ENCODE assay signal across 1 cellular context in genomic region chr11:14290422-14290821, GRCh38.
TF ChIP-seq lines count a peak whose summit lies in the region.

No MANE protein-coding gene starts in this region.

TF ChIP-seq in GM23338, 12 proteins besides CTCF, POLR2A, EP300 and RAD21 (continued from another document):
- TF ChIP-seq ETS1 (IDR thresholded peaks at IDR 0.05), result no peak
- TF ChIP-seq CREB1 (CRISPR knock-in tag; IDR thresholded peaks at IDR 0.05; ENCODE audit: low read depth), result no peak
- no peak for TF ChIP-seq JUNB (IDR thresholded peaks at IDR 0.05; ENCODE audit: unreplicated experiment)
- TF ChIP-seq ZNF331 (CRISPR knock-in tag; IDR thresholded peaks at IDR 0.05; ENCODE audit: low read depth), result no peak
- TF ChIP-seq ZNF114 (CRISPR knock-in tag; IDR thresholded peaks at IDR 0.05), result no peak
- TF ChIP-seq EZH2phosphoT487 (IDR thresholded peaks at IDR 0.05; ENCODE audit: unreplicated experiment), result no peak
- no peak for TF ChIP-seq EZH2 (IDR thresholded peaks at IDR 0.05; ENCODE audit: low read depth, unreplicated experiment)
- no peak for TF ChIP-seq ZNF462 (CRISPR knock-in tag; IDR thresholded peaks at IDR 0.05)
